ENCODE assay signal across 9 cellular contexts in the genomic region with DNA sequence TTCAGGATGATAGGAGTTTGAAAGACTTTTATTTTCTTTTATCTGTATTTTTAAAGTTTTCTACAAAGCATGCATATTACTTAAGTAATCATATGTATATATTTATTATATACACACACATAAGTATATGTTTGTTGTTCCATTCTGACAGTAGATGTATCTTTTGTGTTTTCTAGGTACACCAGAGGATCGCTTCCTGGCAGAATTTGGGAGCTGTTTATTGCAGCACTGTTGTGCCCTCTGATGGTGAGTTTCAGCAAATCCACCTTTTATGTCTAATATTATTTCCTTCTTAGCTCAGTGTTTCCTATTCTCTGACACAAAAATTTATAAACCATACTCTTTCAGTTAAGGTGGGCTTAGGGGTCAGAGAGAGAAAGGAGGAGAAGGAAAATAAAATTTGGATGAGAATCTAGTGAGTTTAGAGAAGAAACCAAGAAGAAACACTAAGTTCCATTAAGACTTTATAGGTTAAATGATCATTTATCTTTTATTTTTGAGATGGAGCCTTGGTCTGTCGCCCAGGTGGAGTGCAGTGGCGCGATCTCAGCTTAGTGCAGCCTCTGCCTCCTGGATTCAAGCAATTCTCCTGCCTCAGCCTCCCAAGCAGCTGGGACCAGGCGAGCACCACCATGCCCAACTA. TPM values are rescaled to one million over a fixed set of nuclear protein-coding genes. Genes with fewer than 3 reads are reported as not detected.
A peak's percentile ranks its signal among the peaks of the same experiment; 100 is the strongest.
DNase-seq lines count a peak whose midpoint lies in the region; ATAC-seq and TF ChIP-seq lines count a peak whose summit lies in the region.
"Had no signal": no experiment of that assay in that cellular context is flagged by ENCODE, and none has a peak within 500 bp of the region (broad histone marks: within the 10 kb centered on the region; RNA-seq: fewer than 3 reads in every experiment).

No MANE protein-coding gene starts in this region.

- H3K27ac ChIP-seq in HCT116 (ENCODE audit: low read depth, low read length) (no peak overlapping the region), right atrium auricular region (no peak overlapping the region)

- H4K20me1 ChIP-seq in HCT116 (ENCODE audit: insufficient read depth) = no peaks in the 10 kb centered on the region

- peak; percentile 90 for TF ChIP-seq RAD21 in HCT116 (IDR thresholded peaks at IDR 0.05; ENCODE audit: low read depth)

- H3K4me1 ChIP-seq in HCT116 (ENCODE audit: control insufficient read depth in 1 of 2, insufficient read depth in 2 of 2, low read length in 2 of 2) (no peaks in the 10 kb centered on the region), right atrium auricular region (peaks cover 0 to 8% of the 10 kb centered on the region in 2 donors)

- DNase-seq in Caki2 (ENCODE audit: low read depth) (peak; percentile 28), HCT116 (ENCODE audit: low read depth, low spot score) (peak; percentile 48), NOMO-1 (lab: John Stamatoyannopoulos, UW; ENCODE audit: unreplicated experiment in 2 of 2) (peak; percentile 44 to 60), anterior cingulate cortex (lab: John Stamatoyannopoulos, UW) (peak in 38 of 58 donors; percentile 0 to 57 (median 8)), right atrium auricular region (ENCODE audit: low spot score) (no peak), sciatic nerve (ENCODE audit: low spot score) (no peak)

- H3K36me3 ChIP-seq in HCT116 (ENCODE audit: control insufficient read depth in 1 of 2, insufficient read depth in 2 of 2, low read length in 2 of 2) = no peaks in the 10 kb centered on the region
- H3K36me3 ChIP-seq in right atrium auricular region = no peaks in the 10 kb centered on the region

- TF ChIP-seq POLR2A in HCT116 (IDR thresholded peaks at IDR 0.05; ENCODE audit: borderline replicate concordance, extremely low read depth, insufficient read depth, insufficient read length) = no peak

- no peak overlapping the region for H3K4me2 ChIP-seq in HCT116 (ENCODE audit: low read length)

- H3K9ac ChIP-seq in HCT116 (ENCODE audit: low read length) = no peak overlapping the region

- ATAC-seq in HCT116 = peak; percentile 71
- peak; percentile 85 for ATAC-seq in sciatic nerve
- ATAC-seq in GM19455 (IDR thresholded peaks at IDR 0.05; ENCODE audit: unreplicated experiment) = no peak
- no peak for ATAC-seq in HG03045 (IDR thresholded peaks at IDR 0.05; ENCODE audit: unreplicated experiment)

- H3K4me3 ChIP-seq in HCT116 (replicated peaks in 1 of 2; ENCODE audit: low read depth in 1 of 2, low read length in 2 of 2) (no peak overlapping the region), right atrium auricular region (no peak overlapping the region)

- TF ChIP-seq CTCF in HCT116 (IDR thresholded peaks at IDR 0.05 in 2 of 3, conservative IDR thresholded peaks at IDR 0.05 in 1 of 3; ENCODE audit: borderline replicate concordance in 1 of 3, insufficient read depth in 1 of 3, low read depth in 2 of 3, low read length in 2 of 3) = peak; percentile 52 to 83 (median 65)
- TF ChIP-seq CTCF in right atrium auricular region (IDR thresholded peaks at IDR 0.05) = peak; percentile 62 to 76

- no TSS peak for BruUV-seq in HCT116 (replicated peaks; lab: Mats Ljungman, UMichigan)

- RAD21 ChIA-PET in HCT116 (lab: Charles Lee; ENCODE audit: low non-redundant PET in 1 of 2, low total read pairs in 2 of 2, uncharacterized antibody in 2 of 2, unreplicated experiment in 2 of 2) = interaction anchor here (0.5 to 1.0 kb wide), 8 partner anchors 139 to 479 kb away, joined by 3 to 6 read pairs (median 3); a partner anchor contains a TSS

- H3K9me2 ChIP-seq in HCT116 (ENCODE audit: insufficient read depth) = no peaks in the 10 kb centered on the region

- H3K9me3 ChIP-seq in HCT116 (ENCODE audit: control insufficient read depth in 1 of 2, insufficient read depth in 1 of 2, low read depth in 1 of 2, low read length in 2 of 2) = no peaks in the 10 kb centered on the region
- H3K9me3 ChIP-seq in right atrium auricular region = no peaks in the 10 kb centered on the region

- H3K79me2 ChIP-seq in HCT116 (ENCODE audit: insufficient read depth, low read length) = no peaks in the 10 kb centered on the region

- POLR2A ChIA-PET in HCT116 (lab: Charles Lee) = interaction anchor here (1.2 kb wide), 1 partner anchor 139 kb away, joined by 3 read pairs; no protein-coding TSS in a partner anchor

- in situ Hi-C loops in Caki2 (cut with HindIII; ENCODE audit: low pct_unique_long_range_greater_than_20kb, low sequenced_read_pairs) = no loop called here

- intact Hi-C loops in HCT116 (cut with micrococcal nuclease) (loop anchor here (1.0 kb wide), 2 partner anchors 140 to 470 kb away; no protein-coding TSS in a partner anchor), sciatic nerve (cut with DNase I) (loop anchor here (5.0 to 10.0 kb wide), 2 partner anchors 130 to 467 kb away; no protein-coding TSS in a partner anchor)

- no peak overlapping the region for H2AFZ ChIP-seq in HCT116 (ENCODE audit: low read depth, low read length, poor library complexity, severe bottlenecking)

- H3K27me3 ChIP-seq in HCT116 (ENCODE audit: insufficient read depth, low read length) = no peaks in the 10 kb centered on the region
- no peaks in the 10 kb centered on the region for H3K27me3 ChIP-seq in right atrium auricular region

- CTCF ChIA-PET in HCT116 (lab: Charles Lee) = interaction anchor here (0.5 to 2.2 kb wide), 22 partner anchors 9 to 495 kb away, joined by 3 to 25 read pairs (median 4); a partner anchor contains a TSS

TF ChIP-seq in HCT116, 20 proteins besides CTCF, POLR2A, EP300 and RAD21:
- TF ChIP-seq CEBPB (IDR thresholded peaks at IDR 0.05; ENCODE audit: low read depth) (peak; percentile 5; the same call in 1 of the 2 replicates), FOSL1 (IDR thresholded peaks at IDR 0.05; ENCODE audit: low read depth) (no peak)

RNA-seq across cellular contexts. Expression of a gene that starts 59.2 kb away (rescaled TPM):
- not detected in 2 replicates for total RNA-seq in Caki2 (2014; rRNA removed; shearing (Covaris generic); ENCODE audit: low replicate concordance)
- total RNA-seq in HCT116 (2021; ENCODE audit: unreplicated experiment) (not detected), right atrium auricular region (under 1 TPM; 0.30 to 0.67 TPM), sciatic nerve (not detected)
- not detected in 2 replicates for polyA plus RNA-seq in HCT116 (2012)
- total RNA-seq: activated CD8-positive, alpha-beta memory T cell treated with anti-CD3 and anti-CD28 coated beads for 36 hours had no signal

Comparison
In these comparisons a context has a peak if more than half of its experiments do, and no peak if none do; other contexts are left out.
1. DNase-seq: peak in Caki2 (single experiment), HCT116 (single experiment), NOMO-1 (2 of 2) and anterior cingulate cortex (38 of 58); none in right atrium auricular region (single experiment) and sciatic nerve (single experiment).
2. ATAC-seq: peak in HCT116 (single experiment) and sciatic nerve (single experiment); none in GM19455 (single experiment) and HG03045 (single experiment).